Comparison of ENCODE assay signal across 31 cellular contexts in genomic region chr18:77343846-77344527, GRCh38.
"Had no signal": no experiment of that assay in that cellular context is flagged by ENCODE, and none has a peak within 500 bp of the region (broad histone marks: within the 10 kb centered on the region; RNA-seq: fewer than 3 reads in every experiment).

No MANE protein-coding gene starts in this region.

- H3K27me3 Mint-ChIP-seq: activated naive CD8-positive, alpha-beta T cell; activated naive CD8-positive, alpha-beta T cell treated with anti-CD3 and anti-CD28 coated beads, Interleukin-2, amount 50 U/mL, for 24 hours had no signal

- H3K36me3 ChIP-seq: cardiac muscle cell, SJSA1 had no signal

- H3K4me3 Mint-ChIP-seq: activated CD4-positive, alpha-beta memory T cell treated with anti-CD3 and anti-CD28 coated beads, Interleukin-2, amount 10 ng/mL, durations not matched to agents 7 days and 5 days; activated CD8-positive, alpha-beta memory T cell treated with anti-CD3 and anti-CD28 coated beads, Interleukin-2, amount 10 ng/mL, durations not matched to agents 7 days and 5 days; activated naive CD4-positive, alpha-beta T cell treated with anti-CD3 and anti-CD28 coated beads, Interleukin-2, amount 10 ng/mL, durations not matched to agents 7 days and 5 days; activated naive CD8-positive, alpha-beta T cell; activated naive CD8-positive, alpha-beta T cell treated with anti-CD3 and anti-CD28 coated beads, Interleukin-2, amount 50 U/mL, for 24 hours; central memory CD8-positive, alpha-beta T cell had no signal

- H3K4me3 ChIP-seq: cardiac muscle cell, SJSA1 had no signal

- H3K9ac ChIP-seq: SK-N-SH had no signal

- H3K27ac Mint-ChIP-seq: activated CD4-positive, alpha-beta memory T cell treated with anti-CD3 and anti-CD28 coated beads, Interleukin-2, amount 10 ng/mL, durations not matched to agents 7 days and 5 days; activated CD8-positive, alpha-beta memory T cell treated with anti-CD3 and anti-CD28 coated beads, Interleukin-2, amount 10 ng/mL, durations not matched to agents 7 days and 5 days; activated naive CD4-positive, alpha-beta T cell treated with anti-CD3 and anti-CD28 coated beads, Interleukin-2, amount 10 ng/mL, durations not matched to agents 7 days and 5 days; activated naive CD8-positive, alpha-beta T cell; activated naive CD8-positive, alpha-beta T cell treated with anti-CD3 and anti-CD28 coated beads, Interleukin-2, amount 50 U/mL, for 24 hours had no signal

- H3K9me3 Mint-ChIP-seq: activated CD4-positive, alpha-beta memory T cell treated with anti-CD3 and anti-CD28 coated beads, Interleukin-2, amount 10 ng/mL, durations not matched to agents 7 days and 5 days; activated naive CD4-positive, alpha-beta T cell treated with anti-CD3 and anti-CD28 coated beads, Interleukin-2, amount 10 ng/mL, durations not matched to agents 7 days and 5 days; central memory CD8-positive, alpha-beta T cell had no signal

- H3K4me2 ChIP-seq: SK-N-SH had no signal

- DNase-seq: activated CD4-positive, alpha-beta memory T cell treated with anti-CD3 and anti-CD28 coated beads, Interleukin-2, amount 10 ng/mL, durations not matched to agents 7 days and 5 days; activated CD4-positive, alpha-beta T cell treated with anti-CD3 and anti-CD28 coated beads for 1 hour; activated CD4-positive, alpha-beta T cell treated with anti-CD3 and anti-CD28 coated beads for 48 hours; activated CD4-positive, CD25-positive, alpha-beta regulatory T cell; activated CD8-positive, alpha-beta memory T cell treated with anti-CD3 and anti-CD28 coated beads for 24 hours; activated CD8-positive, alpha-beta memory T cell treated with anti-CD3 and anti-CD28 coated beads, Interleukin-2, amount 10 ng/mL, durations not matched to agents 7 days and 5 days; activated CD8-positive, alpha-beta memory T cell treated with anti-CD3 and anti-CD28 coated beads, Interleukin-2, amount 50 U/mL, for 48 hours; activated effector memory CD4-positive, alpha-beta T cell treated with Interleukin-2 at 50 U/mL for 16 hours; activated naive CD4-positive, alpha-beta T cell treated with anti-CD3 and anti-CD28 coated beads, Interleukin-2, amount 10 ng/mL, durations not matched to agents 7 days and 5 days; activated naive CD8-positive, alpha-beta T cell treated with anti-CD3 and anti-CD28 coated beads, Interleukin-2, amount 50 U/mL, for 24 hours; activated T-cell treated with anti-CD3 and anti-CD28 coated beads, Interleukin-2, amount 50 U/mL, for 48 hours; aorta; Kasumi-1; KG1; NCI-H1092 treated with DMSO at 0.1 percent for 48 hours; NCI-H1436; NCI-H187; NCI-H2029 treated with DMSO at 0.1 percent for 48 hours; NCI-H2107; NCI-H226; NCI-H446 treated with DMSO at 0.1 percent for 48 hours; NCI-H524 treated with DMSO at 0.1 percent for 48 hours; SHP77; SK-N-SH; T-helper 2 cell; T-helper 9 cell had no signal

- H3K36me3 Mint-ChIP-seq: activated CD8-positive, alpha-beta memory T cell treated with anti-CD3 and anti-CD28 coated beads, Interleukin-2, amount 10 ng/mL, durations not matched to agents 7 days and 5 days; activated naive CD4-positive, alpha-beta T cell treated with anti-CD3 and anti-CD28 coated beads, Interleukin-2, amount 10 ng/mL, durations not matched to agents 7 days and 5 days; activated naive CD8-positive, alpha-beta T cell had no signal

- H3K27me3 ChIP-seq: cardiac muscle cell, SJSA1 had no signal

- H3K4me1 Mint-ChIP-seq: activated CD4-positive, alpha-beta memory T cell treated with anti-CD3 and anti-CD28 coated beads, Interleukin-2, amount 10 ng/mL, durations not matched to agents 7 days and 5 days; activated CD8-positive, alpha-beta memory T cell treated with anti-CD3 and anti-CD28 coated beads, Interleukin-2, amount 10 ng/mL, durations not matched to agents 7 days and 5 days; activated naive CD4-positive, alpha-beta T cell treated with anti-CD3 and anti-CD28 coated beads, Interleukin-2, amount 10 ng/mL, durations not matched to agents 7 days and 5 days; activated naive CD8-positive, alpha-beta T cell treated with anti-CD3 and anti-CD28 coated beads, Interleukin-2, amount 50 U/mL, for 24 hours; central memory CD8-positive, alpha-beta T cell had no signal

- H3K9me3 ChIP-seq: SJSA1, SK-N-SH had no signal

- H3K27ac ChIP-seq: cardiac muscle cell, SJSA1, VCaP had no signal

- ATAC-seq: activated CD8-positive, alpha-beta memory T cell treated with anti-CD3 and anti-CD28 coated beads, Interleukin-2, amount 10 ng/mL, durations not matched to agents 7 days and 5 days; activated naive CD8-positive, alpha-beta T cell treated with anti-CD3 and anti-CD28 coated beads, Interleukin-2, amount 50 U/mL, for 24 hours had no signal
